Comparison of ENCODE assay signal across 20 cellular contexts in the genomic region with DNA sequence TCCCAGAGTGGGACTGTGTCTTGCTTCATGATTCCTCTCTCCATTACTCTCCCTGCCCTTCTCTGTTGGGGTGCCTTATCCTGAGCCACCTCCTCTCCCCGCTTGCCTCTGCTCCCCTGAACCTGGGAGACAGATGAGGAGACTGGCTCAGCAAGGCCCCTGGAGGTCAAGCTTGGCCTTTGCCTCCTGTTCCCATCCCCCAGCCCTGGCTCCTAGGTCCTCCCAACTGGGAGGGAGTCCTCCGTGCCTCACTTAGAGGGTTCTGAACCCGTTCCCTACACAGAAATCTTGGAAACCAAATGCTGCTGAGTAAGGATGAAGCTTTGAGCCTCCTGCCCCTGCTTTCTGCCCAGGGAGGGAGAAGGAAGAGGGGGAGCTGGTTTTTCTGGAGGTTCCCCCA. TPM values are rescaled to one million over a fixed set of nuclear protein-coding genes. Genes with fewer than 3 reads are reported as not detected.
DNase-seq lines count a peak whose midpoint lies in the region; ATAC-seq and TF ChIP-seq lines count a peak whose summit lies in the region.
"Had no signal": no experiment of that assay in that cellular context is flagged by ENCODE, and none has a peak within 500 bp of the region (broad histone marks: within the 10 kb centered on the region; RNA-seq: fewer than 3 reads in every experiment).

No MANE protein-coding gene starts in this region.

- CTCF ChIA-PET in activated naive CD4-positive, alpha-beta T cell treated with anti-CD3 and anti-CD28 coated beads for 36 hours (lab: Charles Lee): interaction anchor here (2.5 kb wide), 1 partner anchor 10 kb away, joined by 10 read pairs; a partner anchor contains a TSS
- CTCF ChIA-PET in WTC11 (lab: Charles Lee): interaction anchor here (0.9 to 2.3 kb wide), 2 partner anchors 10 to 135 kb away, joined by 3 to 11 read pairs; a partner anchor contains a TSS

- H3K4me1 Mint-ChIP-seq in activated naive CD4-positive, alpha-beta T cell treated with anti-CD3 and anti-CD28 coated beads for 36 hours (ENCODE audit: low read depth): no peaks in the 10 kb centered on the region
- H3K4me1 Mint-ChIP-seq in WTC11: no peaks in the 10 kb centered on the region; the same call in 1 of the 2 replicates
- H3K4me1 Mint-ChIP-seq in stimulated activated effector memory CD8-positive, alpha-beta T cell treated with anti-CD3 and anti-CD28 coated beads, Interleukin-12 subunit alpha, Interleukin-12 subunit beta, amount 100 ng/mL, for 72 hours: no peaks in the 10 kb centered on the region
- H3K4me1 Mint-ChIP-seq: CD8-positive, alpha-beta memory T cell had no signal

- in situ Hi-C loops in HAP-1 (cut with MboI; ENCODE audit: low sequenced_read_pairs): no loop called here

- H3K36me3 Mint-ChIP-seq in activated naive CD4-positive, alpha-beta T cell treated with anti-CD3 and anti-CD28 coated beads for 36 hours (ENCODE audit: low read depth): peaks cover 3% of the 10 kb centered on the region
- peaks cover 12% of the 10 kb centered on the region for H3K36me3 Mint-ChIP-seq in WTC11
- H3K36me3 Mint-ChIP-seq in stimulated activated effector memory CD8-positive, alpha-beta T cell treated with anti-CD3 and anti-CD28 coated beads, Interleukin-12 subunit alpha, Interleukin-12 subunit beta, amount 100 ng/mL, for 72 hours: peaks cover 26% of the 10 kb centered on the region
- H3K36me3 Mint-ChIP-seq: IgD-negative memory B cell had no signal

- no peak overlapping the region for H3K27ac ChIP-seq in left lung
- H3K27ac ChIP-seq: C4-2B, Peyer's patch, SJSA1 had no signal

- H3K27me3 ChIP-seq in HAP-1 (ENCODE audit: low read depth) (no peaks in the 10 kb centered on the region), left lung (no peaks in the 10 kb centered on the region)
- H3K27me3 ChIP-seq: Peyer's patch, SJSA1 had no signal

- no peak overlapping the region for H3K4me3 Mint-ChIP-seq in activated naive CD4-positive, alpha-beta T cell treated with anti-CD3 and anti-CD28 coated beads for 36 hours
- H3K4me3 Mint-ChIP-seq in WTC11: no peak overlapping the region
- no peak overlapping the region for H3K4me3 Mint-ChIP-seq in stimulated activated effector memory CD8-positive, alpha-beta T cell treated with anti-CD3 and anti-CD28 coated beads, Interleukin-12 subunit alpha, Interleukin-12 subunit beta, amount 100 ng/mL, for 72 hours
- H3K4me3 Mint-ChIP-seq: CD8-positive, alpha-beta memory T cell; IgD-negative memory B cell had no signal

- ATAC-seq in WTC11 (no peak), left lung (no peak)
- peak; percentile 21 for ATAC-seq in stimulated activated effector memory CD8-positive, alpha-beta T cell treated with anti-CD3 and anti-CD28 coated beads, Interleukin-12 subunit alpha, Interleukin-12 subunit beta, amount 100 ng/mL, for 72 hours
- ATAC-seq: Right ventricle myocardium inferior had no signal

- POLR2A ChIA-PET in WTC11 (lab: Charles Lee): no interaction called here

- intact Hi-C loops in activated naive CD4-positive, alpha-beta T cell treated with anti-CD3 and anti-CD28 coated beads for 36 hours (cut with micrococcal nuclease): no loop called here
- intact Hi-C loops in left lung (cut with DNase I): no loop called here

- H3K9me3 Mint-ChIP-seq in activated naive CD4-positive, alpha-beta T cell treated with anti-CD3 and anti-CD28 coated beads for 36 hours: no peaks in the 10 kb centered on the region
- H3K9me3 Mint-ChIP-seq in WTC11: no peaks in the 10 kb centered on the region
- H3K9me3 Mint-ChIP-seq in stimulated activated effector memory CD8-positive, alpha-beta T cell treated with anti-CD3 and anti-CD28 coated beads, Interleukin-12 subunit alpha, Interleukin-12 subunit beta, amount 100 ng/mL, for 72 hours: no peaks in the 10 kb centered on the region
- H3K9me3 Mint-ChIP-seq: CD8-positive, alpha-beta memory T cell; IgD-negative memory B cell had no signal

- H3K4me1 ChIP-seq in HAP-1: no peaks in the 10 kb centered on the region
- no peaks in the 10 kb centered on the region for H3K4me1 ChIP-seq in left lung
- H3K4me1 ChIP-seq: Peyer's patch, SJSA1 had no signal

- H3K9me3 ChIP-seq in HAP-1 (no peaks in the 10 kb centered on the region), left lung (no peaks in the 10 kb centered on the region)
- H3K9me3 ChIP-seq: Peyer's patch, SJSA1 had no signal

- no peak overlapping the region for H3K4me3 ChIP-seq in HAP-1
- H3K4me3 ChIP-seq in left lung: no peak overlapping the region
- H3K4me3 ChIP-seq: Peyer's patch, SJSA1 had no signal

- H3K36me3 ChIP-seq in HAP-1 (replicated peaks) (peaks cover 13% of the 10 kb centered on the region), left lung (peaks cover 0 to 63% of the 10 kb centered on the region in 2 donors)

- DNase-seq in activated naive CD4-positive, alpha-beta T cell treated with anti-CD3 and anti-CD28 coated beads for 36 hours: no peak
- no peak for DNase-seq in activated naive CD4-positive, alpha-beta T cell treated with anti-CD3 and anti-CD28 coated beads, Interleukin-2, amount 50 U/mL, for 16 hours
- DNase-seq in WTC11 (ENCODE audit: low spot score) (no peak), epidermal melanocyte (ENCODE audit: insufficient read length, low spot score) (peak; percentile 11), HAP-1 (ENCODE audit: low spot score in 2 of 2) (no peak), left lung (no peak)
- DNase-seq in stimulated activated effector memory CD8-positive, alpha-beta T cell treated with anti-CD3 and anti-CD28 coated beads, Interleukin-12 subunit alpha, Interleukin-12 subunit beta, amount 100 ng/mL, for 72 hours (ENCODE audit: low spot score in 2 of 2): no peak
- DNase-seq: Calu3; CD8-positive, alpha-beta memory T cell; DMS153; Karpas-422; NCI-H1417; NCI-H187; NCI-H446; NCI-H526; Peyer's patch had no signal

- H3K27ac Mint-ChIP-seq in activated naive CD4-positive, alpha-beta T cell treated with anti-CD3 and anti-CD28 coated beads for 36 hours: peak overlapping the region; percentile 65
- no peak overlapping the region for H3K27ac Mint-ChIP-seq in WTC11
- peak overlapping the region; percentile 78 for H3K27ac Mint-ChIP-seq in stimulated activated effector memory CD8-positive, alpha-beta T cell treated with anti-CD3 and anti-CD28 coated beads, Interleukin-12 subunit alpha, Interleukin-12 subunit beta, amount 100 ng/mL, for 72 hours
- H3K27ac Mint-ChIP-seq: IgD-negative memory B cell had no signal

- no peaks in the 10 kb centered on the region for H3K27me3 Mint-ChIP-seq in activated naive CD4-positive, alpha-beta T cell treated with anti-CD3 and anti-CD28 coated beads for 36 hours (ENCODE audit: low read depth)
- H3K27me3 Mint-ChIP-seq in WTC11 (ENCODE audit: low read depth): no peaks in the 10 kb centered on the region
- H3K27me3 Mint-ChIP-seq: CD8-positive, alpha-beta memory T cell; IgD-negative memory B cell had no signal

- TF ChIP-seq CTCF in WTC11 (IDR thresholded peaks at IDR 0.05) (no peak), left lung (IDR thresholded peaks at IDR 0.05) (no peak)

TF ChIP-seq in WTC11, 78 proteins besides CTCF, POLR2A, EP300 and RAD21:
- 0 out of 2 replicates have a peak, but pooled peaks have one; percentile 14 for TF ChIP-seq ZNF263 (CRISPR knock-in tag; IDR thresholded peaks at IDR 0.05; ENCODE audit: low read depth)
- TF ChIP-seq, protein P1, sequence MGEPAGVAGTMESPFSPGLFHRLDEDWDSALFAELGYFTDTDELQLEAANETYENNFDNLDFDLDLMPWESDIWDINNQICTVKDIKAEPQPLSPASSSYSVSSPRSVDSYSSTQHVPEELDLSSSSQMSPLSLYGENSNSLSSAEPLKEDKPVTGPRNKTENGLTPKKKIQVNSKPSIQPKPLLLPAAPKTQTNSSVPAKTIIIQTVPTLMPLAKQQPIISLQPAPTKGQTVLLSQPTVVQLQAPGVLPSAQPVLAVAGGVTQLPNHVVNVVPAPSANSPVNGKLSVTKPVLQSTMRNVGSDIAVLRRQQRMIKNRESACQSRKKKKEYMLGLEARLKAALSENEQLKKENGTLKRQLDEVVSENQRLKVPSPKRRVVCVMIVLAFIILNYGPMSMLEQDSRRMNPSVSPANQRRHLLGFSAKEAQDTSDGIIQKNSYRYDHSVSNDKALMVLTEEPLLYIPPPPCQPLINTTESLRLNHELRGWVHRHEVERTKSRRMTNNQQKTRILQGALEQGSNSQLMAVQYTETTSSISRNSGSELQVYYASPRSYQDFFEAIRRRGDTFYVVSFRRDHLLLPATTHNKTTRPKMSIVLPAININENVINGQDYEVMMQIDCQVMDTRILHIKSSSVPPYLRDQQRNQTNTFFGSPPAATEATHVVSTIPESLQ (CRISPR knock-in tag; IDR thresholded peaks at IDR 0.05): no peak
- TF ChIP-seq, protein P2, sequence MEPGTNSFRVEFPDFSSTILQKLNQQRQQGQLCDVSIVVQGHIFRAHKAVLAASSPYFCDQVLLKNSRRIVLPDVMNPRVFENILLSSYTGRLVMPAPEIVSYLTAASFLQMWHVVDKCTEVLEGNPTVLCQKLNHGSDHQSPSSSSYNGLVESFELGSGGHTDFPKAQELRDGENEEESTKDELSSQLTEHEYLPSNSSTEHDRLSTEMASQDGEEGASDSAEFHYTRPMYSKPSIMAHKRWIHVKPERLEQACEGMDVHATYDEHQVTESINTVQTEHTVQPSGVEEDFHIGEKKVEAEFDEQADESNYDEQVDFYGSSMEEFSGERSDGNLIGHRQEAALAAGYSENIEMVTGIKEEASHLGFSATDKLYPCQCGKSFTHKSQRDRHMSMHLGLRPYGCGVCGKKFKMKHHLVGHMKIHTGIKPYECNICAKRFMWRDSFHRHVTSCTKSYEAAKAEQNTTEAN (CRISPR knock-in tag; IDR thresholded peaks at IDR 0.05): no peak
TF ChIP-seq in WTC11: peak in this region for 1.

RNA-seq across cellular contexts. Expression of a gene that starts 9.8 kb away (rescaled TPM):
- 10 to 100 TPM in 1 of 2 experiments, 1 to 10 TPM in 1; 9.9 to 10.3 TPM for total RNA-seq in activated naive CD4-positive, alpha-beta T cell treated with anti-CD3 and anti-CD28 coated beads for 36 hours
- total RNA-seq in WTC11 (2021): 25.8 to 28.7 TPM (median 25.8 TPM) in 3 replicates
- 10 to 100 TPM; 22.8 to 24.7 TPM for total RNA-seq in left lung

RNA-seq across cellular contexts. Expression of a gene that starts 21.1 kb away (rescaled TPM):
- total RNA-seq in activated naive CD4-positive, alpha-beta T cell treated with anti-CD3 and anti-CD28 coated beads for 36 hours: 10 to 100 TPM; 72.9 to 82.3 TPM
- total RNA-seq in WTC11 (2021): 76.8 to 79.3 TPM (median 77.5 TPM) in 3 replicates
- 10 to 100 TPM; 40.5 to 49.3 TPM for total RNA-seq in left lung

RNA-seq across cellular contexts. Expression of a gene that starts 21.5 kb away (rescaled TPM):
- 1 to 10 TPM; 8.3 to 9.0 TPM for total RNA-seq in activated naive CD4-positive, alpha-beta T cell treated with anti-CD3 and anti-CD28 coated beads for 36 hours
- total RNA-seq in WTC11 (2021) (20.8 to 23.2 TPM (median 21.6 TPM) in 3 replicates), left lung (10 to 100 TPM; 21.3 to 23.0 TPM)

RNA-seq across cellular contexts. Expression of a gene that starts 36.8 kb away (rescaled TPM):
- 10 to 100 TPM in 1 of 2 experiments, 1 to 10 TPM in 1; 9.9 to 11.0 TPM for total RNA-seq in activated naive CD4-positive, alpha-beta T cell treated with anti-CD3 and anti-CD28 coated beads for 36 hours
- total RNA-seq in WTC11 (2021): 20.6 to 24.5 TPM (median 23.8 TPM) in 3 replicates
- total RNA-seq in left lung: 10 to 100 TPM; 29.7 to 37.3 TPM
